10 cellular contexts compared by ENCODE assay signal in the genomic region with DNA sequence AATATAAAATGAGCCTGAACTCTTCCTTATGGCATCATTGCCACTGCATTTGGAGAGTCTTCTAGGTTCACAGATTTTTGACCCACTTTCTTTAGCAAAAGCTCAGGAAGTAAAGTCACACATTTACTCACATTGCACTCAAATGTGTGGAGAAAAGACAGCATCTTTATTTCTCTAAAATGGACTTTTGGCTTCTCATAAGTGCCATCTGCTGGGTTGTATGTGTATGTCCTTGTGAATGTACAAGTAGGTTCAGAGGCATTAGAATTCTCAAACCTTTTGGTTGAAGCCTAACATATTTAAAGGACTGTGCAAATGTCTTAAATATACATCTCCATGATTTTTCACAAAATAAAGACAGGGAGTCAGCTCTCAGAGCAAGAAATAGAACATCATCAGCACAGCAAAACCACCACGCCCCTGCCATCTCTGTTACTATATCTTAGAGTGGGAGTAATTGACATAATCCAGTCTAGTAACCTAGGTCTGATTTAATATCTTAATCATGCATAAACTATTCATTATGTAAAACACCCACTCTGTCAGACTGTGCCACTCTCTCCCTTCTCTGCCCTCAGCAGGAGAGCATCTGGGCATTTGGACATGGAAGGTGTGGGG. TPM values are rescaled to one million over a fixed set of nuclear protein-coding genes. Genes with fewer than 3 reads are reported as not detected.
A peak's percentile ranks its signal among the peaks of the same experiment; 100 is the strongest.
DNase-seq lines count a peak whose midpoint lies in the region; ATAC-seq and TF ChIP-seq lines count a peak whose summit lies in the region.
"Had no signal": no experiment of that assay in that cellular context is flagged by ENCODE, and none has a peak within 500 bp of the region (broad histone marks: within the 10 kb centered on the region; RNA-seq: fewer than 3 reads in every experiment).

No MANE protein-coding gene starts in this region.

- peak; percentile 28 for DNase-seq in GM03348 (ENCODE audit: low spot score)
- DNase-seq in NCI-H460 (ENCODE audit: extremely low read depth, low read depth): peak; percentile 9
- peak; percentile 22 for DNase-seq in epithelial cell of proximal tubule (ENCODE audit: low read depth)
- DNase-seq in progenitor cell of endocrine pancreas (ENCODE audit: low spot score, unreplicated experiment): no peak
- no peak for DNase-seq in LoVo (ENCODE audit: low spot score)
- no peak for DNase-seq in NK-92 treated with Interleukin-12 subunit alpha and Interleukin-12 subunit beta, amount 100 ng/mL, for 24 hours (lab: John Stamatoyannopoulos, UW)
- DNase-seq: activated naive CD4-positive, alpha-beta T cell had no signal

- H3K27me3 Mint-ChIP-seq in progenitor cell of endocrine pancreas: no peaks in the 10 kb centered on the region

- H3K4me1 Mint-ChIP-seq in progenitor cell of endocrine pancreas (ENCODE audit: low read depth): peaks cover 7% of the 10 kb centered on the region

- no peak overlapping the region for H3K4me3 ChIP-seq in epithelial cell of proximal tubule (ENCODE audit: low read depth, low read length)

- H3K36me3 Mint-ChIP-seq in progenitor cell of endocrine pancreas (ENCODE audit: insufficient read depth): peaks cover 3% of the 10 kb centered on the region
- H3K36me3 Mint-ChIP-seq: naive thymus-derived CD4-positive, alpha-beta T cell had no signal

- no peak overlapping the region for H3K4me3 Mint-ChIP-seq in progenitor cell of endocrine pancreas (ENCODE audit: low read depth)
- H3K4me3 Mint-ChIP-seq: naive thymus-derived CD4-positive, alpha-beta T cell had no signal

- H3K27ac Mint-ChIP-seq in progenitor cell of endocrine pancreas: no peak overlapping the region
- H3K27ac Mint-ChIP-seq: naive thymus-derived CD4-positive, alpha-beta T cell had no signal

- H3K9me3 Mint-ChIP-seq in progenitor cell of endocrine pancreas (ENCODE audit: low read depth): peaks cover 3% of the 10 kb centered on the region
- H3K9me3 Mint-ChIP-seq: naive thymus-derived CD4-positive, alpha-beta T cell had no signal

- TF ChIP-seq CTCF in epithelial cell of proximal tubule (conservative IDR thresholded peaks at IDR 0.05; ENCODE audit: low read depth, low read length): peak; percentile 71
- TF ChIP-seq CTCF in progenitor cell of endocrine pancreas (IDR thresholded peaks at IDR 0.05; ENCODE audit: unreplicated experiment): peak; percentile 58

- ATAC-seq in GM19035 (IDR thresholded peaks at IDR 0.05; ENCODE audit: unreplicated experiment) (no peak), HG03571 (IDR thresholded peaks at IDR 0.05; ENCODE audit: unreplicated experiment) (no peak)
- ATAC-seq: naive thymus-derived CD4-positive, alpha-beta T cell had no signal

RNA-seq across cellular contexts. Expression of a gene that starts 42.2 kb away (rescaled TPM):
- total RNA-seq in NCI-H460 (2014; rRNA removed; shearing (Covaris generic)): 15.7 and 16.1 TPM in 2 replicates
- 4.3 and 25.4 TPM in 2 replicates for polyA plus RNA-seq in NCI-H460 (2014; cell fraction: nucleus; rRNA removed)
- total RNA-seq in epithelial cell of proximal tubule: 0.46 and 2.6 TPM in 2 replicates
- 42.7 and 52.2 TPM in 2 replicates for total RNA-seq in progenitor cell of endocrine pancreas

Comparison
In these comparisons a context has a peak if more than half of its experiments do, and no peak if none do; other contexts are left out.
1. DNase-seq: peak in GM03348 (single experiment), NCI-H460 (single experiment) and epithelial cell of proximal tubule (single experiment); none in progenitor cell of endocrine pancreas (single experiment), LoVo (single experiment) and NK-92 treated with Interleukin-12 subunit alpha and Interleukin-12 subunit beta, amount 100 ng/mL, for 24 hours (single experiment).